18 cellular contexts compared by ENCODE assay signal in genomic region chr4:103634236-103634635, GRCh38.
A peak's percentile ranks its signal among the peaks of the same experiment; 100 is the strongest.
DNase-seq lines count a peak whose midpoint lies in the region; ATAC-seq and TF ChIP-seq lines count a peak whose summit lies in the region.
"Had no signal": no experiment of that assay in that cellular context is flagged by ENCODE, and none has a peak within 500 bp of the region (broad histone marks: within the 10 kb centered on the region; RNA-seq: fewer than 3 reads in every experiment).

No MANE protein-coding gene starts in this region.

- no peaks in the 10 kb centered on the region for H3K79me2 ChIP-seq in OCI-LY1 (ENCODE audit: insufficient read depth, low read length)

- no peaks in the 10 kb centered on the region for H3K9me2 ChIP-seq in OCI-LY1 (ENCODE audit: low read depth, low read length)

- H3K4me3 Mint-ChIP-seq in endodermal cell = no peak overlapping the region
- H3K4me3 Mint-ChIP-seq: activated naive CD8-positive, alpha-beta T cell treated with anti-CD3 and anti-CD28 coated beads, Interleukin-2, amount 10 ng/mL, durations not matched to agents 7 days and 5 days; activated T-cell treated with anti-CD3 and anti-CD28 coated beads, Interleukin-2, amount 50 U/mL, for 4 hours; natural killer cell treated with Interleukin-12 subunit alpha and Interleukin-12 subunit beta and Interleukin-15 and Interleukin-18, amount 100 ng/mL, for 72 hours had no signal

- TF ChIP-seq CTCF in OCI-LY1 (IDR thresholded peaks at IDR 0.05; ENCODE audit: low read length) (peak; percentile 23; the same call in 1 of the 2 replicates), endodermal cell (conservative IDR thresholded peaks at IDR 0.05) (peak; percentile 19)

- H3K36me3 Mint-ChIP-seq in endodermal cell (ENCODE audit: low read depth) = no peaks in the 10 kb centered on the region
- H3K36me3 Mint-ChIP-seq: activated naive CD8-positive, alpha-beta T cell treated with anti-CD3 and anti-CD28 coated beads, Interleukin-2, amount 10 ng/mL, durations not matched to agents 7 days and 5 days; natural killer cell treated with Interleukin-12 subunit alpha and Interleukin-12 subunit beta and Interleukin-15 and Interleukin-18, amount 100 ng/mL, for 72 hours had no signal

- no peak for ATAC-seq in GM19324 (IDR thresholded peaks at IDR 0.05; ENCODE audit: low FRiP score, unreplicated experiment)
- ATAC-seq: activated T-cell treated with anti-CD3 and anti-CD28 coated beads, Interleukin-2, amount 50 U/mL, for 4 hours; foreskin keratinocyte; lower lobe of right lung; natural killer cell treated with Interleukin-12 subunit alpha and Interleukin-12 subunit beta and Interleukin-15 and Interleukin-18, amount 100 ng/mL, for 72 hours had no signal

- H3K27me3 ChIP-seq in OCI-LY1 (ENCODE audit: insufficient read depth, low read length) = no peaks in the 10 kb centered on the region
- no peaks in the 10 kb centered on the region for H3K27me3 ChIP-seq in endodermal cell (ENCODE audit: control insufficient read depth, insufficient read depth, low read length, poor library complexity, severe bottlenecking)
- H3K27me3 ChIP-seq: BE2C, foreskin keratinocyte, SJSA1 had no signal

- H3K4me3 ChIP-seq in OCI-LY1 (ENCODE audit: low read depth, low read length, poor library complexity, severe bottlenecking) (no peak overlapping the region), endodermal cell (ENCODE audit: low read length) (no peak overlapping the region)
- H3K4me3 ChIP-seq: lower lobe of right lung, SJSA1 had no signal

- H3K9me3 Mint-ChIP-seq in endodermal cell = peaks cover 17% of the 10 kb centered on the region
- H3K9me3 Mint-ChIP-seq: activated T-cell treated with anti-CD3 and anti-CD28 coated beads, Interleukin-2, amount 50 U/mL, for 4 hours had no signal

- 73% methylated on average over 1 of the region's 1 CpG; no CpG with 5 or more reads in 1 of the 2 experiments for WGBS in endodermal cell (ENCODE audit: insufficient coverage in 1 of 2, insufficient read length in 1 of 2), 2 experiments

- no peaks in the 10 kb centered on the region for H3F3A ChIP-seq in OCI-LY1 (ENCODE audit: insufficient read depth, low read length)

- no peak overlapping the region for H3K4me2 ChIP-seq in OCI-LY1 (ENCODE audit: low read length)

- DNase-seq in A172 (ENCODE audit: low spot score) (peak; percentile 3), ELR (ENCODE audit: low read depth) (peak; percentile 19), endodermal cell (no peak), NOMO-1 treated with DMSO at 0.1 percent for 48 hours (lab: John Stamatoyannopoulos, UW; ENCODE audit: unreplicated experiment) (no peak), AG08396 (ENCODE audit: low spot score) (no peak)
- DNase-seq: activated naive CD8-positive, alpha-beta T cell treated with anti-CD3 and anti-CD28 coated beads, Interleukin-2, amount 10 ng/mL, durations not matched to agents 7 days and 5 days; activated T-cell treated with anti-CD3 and anti-CD28 coated beads, Interleukin-2, amount 50 U/mL, for 4 hours; BE2C; central memory CD4-positive, alpha-beta T cell; DMS79 treated with DMSO at 0.1 percent for 48 hours; foreskin keratinocyte; lower lobe of right lung; NK-92 treated with Interleukin-12 subunit alpha and Interleukin-12 subunit beta, amount 100 ng/mL, for 24 hours had no signal

- H3K27me3 Mint-ChIP-seq in endodermal cell (ENCODE audit: insufficient read depth) = no peaks in the 10 kb centered on the region
- H3K27me3 Mint-ChIP-seq: activated naive CD8-positive, alpha-beta T cell treated with anti-CD3 and anti-CD28 coated beads, Interleukin-2, amount 10 ng/mL, durations not matched to agents 7 days and 5 days; natural killer cell treated with Interleukin-12 subunit alpha and Interleukin-12 subunit beta and Interleukin-15 and Interleukin-18, amount 100 ng/mL, for 72 hours had no signal

- H3K36me3 ChIP-seq in OCI-LY1 (ENCODE audit: insufficient read depth, low read length) = no peaks in the 10 kb centered on the region
- H3K36me3 ChIP-seq in endodermal cell (ENCODE audit: control insufficient read depth, insufficient read depth, low read length) = no peaks in the 10 kb centered on the region
- H3K36me3 ChIP-seq: BE2C, lower lobe of right lung, SJSA1 had no signal

- no peak overlapping the region for H3K9ac ChIP-seq in OCI-LY1 (ENCODE audit: low read length)
- no peak overlapping the region for H3K9ac ChIP-seq in endodermal cell (ENCODE audit: extremely low read depth, low read length, poor library complexity, severe bottlenecking)

- no peaks in the 10 kb centered on the region for H3K4me1 ChIP-seq in OCI-LY1 (ENCODE audit: insufficient read depth, low read length, severe bottlenecking)
- H3K4me1 ChIP-seq in endodermal cell (ENCODE audit: control insufficient read depth, insufficient read depth, low read length) = no peaks in the 10 kb centered on the region
- H3K4me1 ChIP-seq: BE2C, foreskin keratinocyte, lower lobe of right lung, SJSA1 had no signal

- H3K27ac ChIP-seq in OCI-LY1 (ENCODE audit: low read depth, low read length, poor library complexity, severe bottlenecking) = no peak overlapping the region
- H3K27ac ChIP-seq in endodermal cell (ENCODE audit: low read depth, low read length) = no peak overlapping the region
- H3K27ac ChIP-seq: foreskin keratinocyte, HL-60, lower lobe of right lung, SJSA1 had no signal

- H4K20me1 ChIP-seq in OCI-LY1 (ENCODE audit: insufficient read depth, low read length) = no peaks in the 10 kb centered on the region

- H3K9me3 ChIP-seq in OCI-LY1 (ENCODE audit: low read length) (no peaks in the 10 kb centered on the region), endodermal cell (ENCODE audit: control insufficient read depth, low read length) (no peaks in the 10 kb centered on the region)
- H3K9me3 ChIP-seq: BE2C, lower lobe of right lung, SJSA1 had no signal

- H3K27ac Mint-ChIP-seq in endodermal cell = no peak overlapping the region
- H3K27ac Mint-ChIP-seq: activated naive CD8-positive, alpha-beta T cell treated with anti-CD3 and anti-CD28 coated beads, Interleukin-2, amount 10 ng/mL, durations not matched to agents 7 days and 5 days; natural killer cell treated with Interleukin-12 subunit alpha and Interleukin-12 subunit beta and Interleukin-15 and Interleukin-18, amount 100 ng/mL, for 72 hours had no signal

- no peak overlapping the region for H2AFZ ChIP-seq in OCI-LY1 (ENCODE audit: low read length)

- no peaks in the 10 kb centered on the region for H3K4me1 Mint-ChIP-seq in endodermal cell
- H3K4me1 Mint-ChIP-seq: activated naive CD8-positive, alpha-beta T cell treated with anti-CD3 and anti-CD28 coated beads, Interleukin-2, amount 10 ng/mL, durations not matched to agents 7 days and 5 days had no signal

Comparison
In these comparisons a context has a peak if more than half of its experiments do, and no peak if none do; other contexts are left out.
1. DNase-seq: peak in A172 (single experiment) and ELR (single experiment); none in endodermal cell (single experiment), NOMO-1 treated with DMSO at 0.1 percent for 48 hours (single experiment) and AG08396 (single experiment).